In the genomic region with DNA sequence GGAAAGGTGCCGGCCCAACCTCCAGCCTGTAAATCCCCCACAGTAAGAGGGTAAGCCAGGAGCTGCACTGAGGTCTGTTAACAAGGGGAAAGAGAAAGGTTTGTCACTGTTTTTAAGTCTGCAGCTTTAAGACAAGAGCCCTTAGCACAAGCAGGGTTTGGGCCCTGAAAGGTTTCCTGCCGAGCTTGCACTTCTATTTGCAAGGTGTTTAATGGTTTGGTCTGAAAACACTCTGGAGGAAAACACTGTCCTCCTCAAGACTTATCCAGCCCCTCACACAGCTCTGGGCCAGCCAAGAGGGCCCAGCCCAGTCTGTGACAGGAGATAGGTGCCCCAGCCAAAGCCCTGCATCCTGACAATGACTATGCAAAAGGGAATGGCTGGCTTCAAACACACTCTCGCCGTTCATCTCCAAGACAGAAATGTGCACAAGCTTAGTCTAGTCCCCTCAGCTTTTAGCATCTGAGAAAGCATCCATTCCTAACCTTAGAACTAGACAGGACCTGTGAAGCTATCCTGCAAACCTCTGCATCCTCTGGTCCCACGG, we compare ENCODE assay signal across 1 cellular context.
TF ChIP-seq lines count a peak whose summit lies in the region.

No MANE protein-coding gene starts in this region.

TF ChIP-seq in K562, 482 proteins besides CTCF, POLR2A, EP300 and RAD21 (continues in another document):
- TF ChIP-seq ZNF589 (CRISPR knock-in tag; IDR thresholded peaks at IDR 0.05; ENCODE audit: low read depth) = no peak
- TF ChIP-seq CBX2 (IDR thresholded peaks at IDR 0.05; ENCODE audit: insufficient read depth, low read length, poor library complexity, severe bottlenecking) = no peak
- TF ChIP-seq ZNF274 (IDR thresholded peaks at IDR 0.05; ENCODE audit: borderline replicate concordance, low read depth, low read length) = no peak
- no peak for TF ChIP-seq EP400 (IDR thresholded peaks at IDR 0.05)
- TF ChIP-seq, protein P1, sequence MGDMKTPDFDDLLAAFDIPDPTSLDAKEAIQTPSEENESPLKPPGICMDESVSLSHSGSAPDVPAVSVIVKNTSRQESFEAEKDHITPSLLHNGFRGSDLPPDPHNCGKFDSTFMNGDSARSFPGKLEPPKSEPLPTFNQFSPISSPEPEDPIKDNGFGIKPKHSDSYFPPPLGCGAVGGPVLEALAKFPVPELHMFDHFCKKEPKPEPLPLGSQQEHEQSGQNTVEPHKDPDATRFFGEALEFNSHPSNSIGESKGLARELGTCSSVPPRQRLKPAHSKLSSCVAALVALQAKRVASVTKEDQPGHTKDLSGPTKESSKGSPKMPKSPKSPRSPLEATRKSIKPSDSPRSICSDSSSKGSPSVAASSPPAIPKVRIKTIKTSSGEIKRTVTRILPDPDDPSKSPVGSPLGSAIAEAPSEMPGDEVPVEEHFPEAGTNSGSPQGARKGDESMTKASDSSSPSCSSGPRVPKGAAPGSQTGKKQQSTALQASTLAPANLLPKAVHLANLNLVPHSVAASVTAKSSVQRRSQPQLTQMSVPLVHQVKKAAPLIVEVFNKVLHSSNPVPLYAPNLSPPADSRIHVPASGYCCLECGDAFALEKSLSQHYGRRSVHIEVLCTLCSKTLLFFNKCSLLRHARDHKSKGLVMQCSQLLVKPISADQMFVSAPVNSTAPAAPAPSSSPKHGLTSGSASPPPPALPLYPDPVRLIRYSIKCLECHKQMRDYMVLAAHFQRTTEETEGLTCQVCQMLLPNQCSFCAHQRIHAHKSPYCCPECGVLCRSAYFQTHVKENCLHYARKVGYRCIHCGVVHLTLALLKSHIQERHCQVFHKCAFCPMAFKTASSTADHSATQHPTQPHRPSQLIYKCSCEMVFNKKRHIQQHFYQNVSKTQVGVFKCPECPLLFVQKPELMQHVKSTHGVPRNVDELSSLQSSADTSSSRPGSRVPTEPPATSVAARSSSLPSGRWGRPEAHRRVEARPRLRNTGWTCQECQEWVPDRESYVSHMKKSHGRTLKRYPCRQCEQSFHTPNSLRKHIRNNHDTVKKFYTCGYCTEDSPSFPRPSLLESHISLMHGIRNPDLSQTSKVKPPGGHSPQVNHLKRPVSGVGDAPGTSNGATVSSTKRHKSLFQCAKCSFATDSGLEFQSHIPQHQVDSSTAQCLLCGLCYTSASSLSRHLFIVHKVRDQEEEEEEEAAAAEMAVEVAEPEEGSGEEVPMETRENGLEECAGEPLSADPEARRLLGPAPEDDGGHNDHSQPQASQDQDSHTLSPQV (IDR thresholded peaks at IDR 0.05) = peak; percentile 77
- no peak for TF ChIP-seq ZNF12 (CRISPR knock-in tag; IDR thresholded peaks at IDR 0.05)
- peak; percentile 90 for TF ChIP-seq CBFA2T3 (IDR thresholded peaks at IDR 0.05)
- TF ChIP-seq BRF1 (IDR thresholded peaks at IDR 0.05; ENCODE audit: borderline replicate concordance, extremely low read depth, insufficient read length) = no peak
- TF ChIP-seq, protein P2, sequence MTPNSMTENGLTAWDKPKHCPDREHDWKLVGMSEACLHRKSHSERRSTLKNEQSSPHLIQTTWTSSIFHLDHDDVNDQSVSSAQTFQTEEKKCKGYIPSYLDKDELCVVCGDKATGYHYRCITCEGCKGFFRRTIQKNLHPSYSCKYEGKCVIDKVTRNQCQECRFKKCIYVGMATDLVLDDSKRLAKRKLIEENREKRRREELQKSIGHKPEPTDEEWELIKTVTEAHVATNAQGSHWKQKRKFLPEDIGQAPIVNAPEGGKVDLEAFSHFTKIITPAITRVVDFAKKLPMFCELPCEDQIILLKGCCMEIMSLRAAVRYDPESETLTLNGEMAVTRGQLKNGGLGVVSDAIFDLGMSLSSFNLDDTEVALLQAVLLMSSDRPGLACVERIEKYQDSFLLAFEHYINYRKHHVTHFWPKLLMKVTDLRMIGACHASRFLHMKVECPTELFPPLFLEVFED (CRISPR knock-in tag; conservative IDR thresholded peaks at IDR 0.05) = no peak
- no peak for TF ChIP-seq RNF2 (IDR thresholded peaks at IDR 0.05)
- no peak for TF ChIP-seq RB1 (IDR thresholded peaks at IDR 0.05; ENCODE audit: low read depth)
- TF ChIP-seq MXI1 (IDR thresholded peaks at IDR 0.05; ENCODE audit: low read depth, low read length) = no peak
- TF ChIP-seq MYBL2 (IDR thresholded peaks at IDR 0.05; ENCODE audit: low read depth) = no peak
- TF ChIP-seq MYBL2 (CRISPR knock-in tag; IDR thresholded peaks at IDR 0.05; ENCODE audit: borderline replicate concordance) = no peak
- TF ChIP-seq FOXK1 (CRISPR knock-in tag; IDR thresholded peaks at IDR 0.05; ENCODE audit: borderline replicate concordance) = no peak
- TF ChIP-seq NFIX (CRISPR knock-in tag; IDR thresholded peaks at IDR 0.05; ENCODE audit: low read depth) = no peak
- TF ChIP-seq, protein P3, sequence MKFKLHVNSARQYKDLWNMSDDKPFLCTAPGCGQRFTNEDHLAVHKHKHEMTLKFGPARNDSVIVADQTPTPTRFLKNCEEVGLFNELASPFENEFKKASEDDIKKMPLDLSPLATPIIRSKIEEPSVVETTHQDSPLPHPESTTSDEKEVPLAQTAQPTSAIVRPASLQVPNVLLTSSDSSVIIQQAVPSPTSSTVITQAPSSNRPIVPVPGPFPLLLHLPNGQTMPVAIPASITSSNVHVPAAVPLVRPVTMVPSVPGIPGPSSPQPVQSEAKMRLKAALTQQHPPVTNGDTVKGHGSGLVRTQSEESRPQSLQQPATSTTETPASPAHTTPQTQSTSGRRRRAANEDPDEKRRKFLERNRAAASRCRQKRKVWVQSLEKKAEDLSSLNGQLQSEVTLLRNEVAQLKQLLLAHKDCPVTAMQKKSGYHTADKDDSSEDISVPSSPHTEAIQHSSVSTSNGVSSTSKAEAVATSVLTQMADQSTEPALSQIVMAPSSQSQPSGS (CRISPR knock-in tag; IDR thresholded peaks at IDR 0.05) = no peak
- no peak for TF ChIP-seq SMARCB1 (IDR thresholded peaks at IDR 0.05; ENCODE audit: insufficient read length, low read depth)
- no peak for TF ChIP-seq ZBTB8A (IDR thresholded peaks at IDR 0.05; ENCODE audit: partially characterized antibody)
- no peak for TF ChIP-seq ZNF23 (CRISPR knock-in tag; IDR thresholded peaks at IDR 0.05)
- no peak for TF ChIP-seq ZKSCAN3 (CRISPR knock-in tag; IDR thresholded peaks at IDR 0.05)
- peak; percentile 26; the same call in 1 of the 2 replicates for TF ChIP-seq SOX6 (IDR thresholded peaks at IDR 0.05)
- no peak for TF ChIP-seq ZNF766 (CRISPR knock-in tag; conservative IDR thresholded peaks at IDR 0.05)
- TF ChIP-seq, protein P4, sequence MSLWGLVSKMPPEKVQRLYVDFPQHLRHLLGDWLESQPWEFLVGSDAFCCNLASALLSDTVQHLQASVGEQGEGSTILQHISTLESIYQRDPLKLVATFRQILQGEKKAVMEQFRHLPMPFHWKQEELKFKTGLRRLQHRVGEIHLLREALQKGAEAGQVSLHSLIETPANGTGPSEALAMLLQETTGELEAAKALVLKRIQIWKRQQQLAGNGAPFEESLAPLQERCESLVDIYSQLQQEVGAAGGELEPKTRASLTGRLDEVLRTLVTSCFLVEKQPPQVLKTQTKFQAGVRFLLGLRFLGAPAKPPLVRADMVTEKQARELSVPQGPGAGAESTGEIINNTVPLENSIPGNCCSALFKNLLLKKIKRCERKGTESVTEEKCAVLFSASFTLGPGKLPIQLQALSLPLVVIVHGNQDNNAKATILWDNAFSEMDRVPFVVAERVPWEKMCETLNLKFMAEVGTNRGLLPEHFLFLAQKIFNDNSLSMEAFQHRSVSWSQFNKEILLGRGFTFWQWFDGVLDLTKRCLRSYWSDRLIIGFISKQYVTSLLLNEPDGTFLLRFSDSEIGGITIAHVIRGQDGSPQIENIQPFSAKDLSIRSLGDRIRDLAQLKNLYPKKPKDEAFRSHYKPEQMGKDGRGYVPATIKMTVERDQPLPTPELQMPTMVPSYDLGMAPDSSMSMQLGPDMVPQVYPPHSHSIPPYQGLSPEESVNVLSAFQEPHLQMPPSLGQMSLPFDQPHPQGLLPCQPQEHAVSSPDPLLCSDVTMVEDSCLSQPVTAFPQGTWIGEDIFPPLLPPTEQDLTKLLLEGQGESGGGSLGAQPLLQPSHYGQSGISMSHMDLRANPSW (CRISPR knock-in tag; IDR thresholded peaks at IDR 0.05) = no peak
- TF ChIP-seq TEAD4 (IDR thresholded peaks at IDR 0.05; ENCODE audit: low read length) = peak; percentile 60; the same call in 1 of the 2 replicates
- no peak for TF ChIP-seq TEAD4 (CRISPR knock-in tag; IDR thresholded peaks at IDR 0.05; ENCODE audit: borderline replicate concordance)
- TF ChIP-seq, protein P5, sequence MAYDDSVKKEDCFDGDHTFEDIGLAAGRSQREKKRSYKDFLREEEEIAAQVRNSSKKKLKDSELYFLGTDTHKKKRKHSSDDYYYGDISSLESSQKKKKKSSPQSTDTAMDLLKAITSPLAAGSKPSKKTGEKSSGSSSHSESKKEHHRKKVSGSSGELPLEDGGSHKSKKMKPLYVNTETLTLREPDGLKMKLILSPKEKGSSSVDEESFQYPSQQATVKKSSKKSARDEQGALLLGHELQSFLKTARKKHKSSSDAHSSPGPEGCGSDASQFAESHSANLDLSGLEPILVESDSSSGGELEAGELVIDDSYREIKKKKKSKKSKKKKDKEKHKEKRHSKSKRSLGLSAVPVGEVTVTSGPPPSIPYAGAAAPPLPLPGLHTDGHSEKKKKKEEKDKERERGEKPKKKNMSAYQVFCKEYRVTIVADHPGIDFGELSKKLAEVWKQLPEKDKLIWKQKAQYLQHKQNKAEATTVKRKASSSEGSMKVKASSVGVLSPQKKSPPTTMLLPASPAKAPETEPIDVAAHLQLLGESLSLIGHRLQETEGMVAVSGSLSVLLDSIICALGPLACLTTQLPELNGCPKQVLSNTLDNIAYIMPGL (CRISPR knock-in tag; IDR thresholded peaks at IDR 0.05) = no peak
- peak; percentile 78 for TF ChIP-seq MAFK (IDR thresholded peaks at IDR 0.05; ENCODE audit: low read length)
- TF ChIP-seq ZC3H8 (IDR thresholded peaks at IDR 0.05) = no peak
- TF ChIP-seq HDGF (IDR thresholded peaks at IDR 0.05) = no peak
- 0 out of 4 replicates have a peak, but pooled peaks of 1 of the 2 experiments have one; percentile 21 for TF ChIP-seq RCOR1 (IDR thresholded peaks at IDR 0.05; ENCODE audit: borderline replicate concordance in 1 of 2, low read depth in 2 of 2, low read length in 2 of 2)
- TF ChIP-seq, protein P6, sequence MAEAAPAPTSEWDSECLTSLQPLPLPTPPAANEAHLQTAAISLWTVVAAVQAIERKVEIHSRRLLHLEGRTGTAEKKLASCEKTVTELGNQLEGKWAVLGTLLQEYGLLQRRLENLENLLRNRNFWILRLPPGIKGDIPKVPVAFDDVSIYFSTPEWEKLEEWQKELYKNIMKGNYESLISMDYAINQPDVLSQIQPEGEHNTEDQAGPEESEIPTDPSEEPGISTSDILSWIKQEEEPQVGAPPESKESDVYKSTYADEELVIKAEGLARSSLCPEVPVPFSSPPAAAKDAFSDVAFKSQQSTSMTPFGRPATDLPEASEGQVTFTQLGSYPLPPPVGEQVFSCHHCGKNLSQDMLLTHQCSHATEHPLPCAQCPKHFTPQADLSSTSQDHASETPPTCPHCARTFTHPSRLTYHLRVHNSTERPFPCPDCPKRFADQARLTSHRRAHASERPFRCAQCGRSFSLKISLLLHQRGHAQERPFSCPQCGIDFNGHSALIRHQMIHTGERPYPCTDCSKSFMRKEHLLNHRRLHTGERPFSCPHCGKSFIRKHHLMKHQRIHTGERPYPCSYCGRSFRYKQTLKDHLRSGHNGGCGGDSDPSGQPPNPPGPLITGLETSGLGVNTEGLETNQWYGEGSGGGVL (CRISPR knock-in tag; IDR thresholded peaks at IDR 0.05) = no peak
- TF ChIP-seq DMBX1 (CRISPR knock-in tag; IDR thresholded peaks at IDR 0.05; ENCODE audit: borderline replicate concordance) = 0 out of 2 replicates have a peak, but pooled peaks have one; percentile 37
- 0 out of 2 replicates have a peak, but pooled peaks have one; percentile 13 for TF ChIP-seq KLF1 (tag; IDR thresholded peaks at IDR 0.05)
- TF ChIP-seq DACH1 (IDR thresholded peaks at IDR 0.05; ENCODE audit: partially characterized antibody) = no peak
- no peak for TF ChIP-seq SP2 (IDR thresholded peaks at IDR 0.05; ENCODE audit: extremely low read depth, low read depth, low read length, poor library complexity, severe bottlenecking)
- no peak for TF ChIP-seq ZBED1 (IDR thresholded peaks at IDR 0.05)
- no peak for TF ChIP-seq SPI1 (IDR thresholded peaks at IDR 0.05; ENCODE audit: borderline replicate concordance, low read depth, low read length)
- TF ChIP-seq, protein P7, sequence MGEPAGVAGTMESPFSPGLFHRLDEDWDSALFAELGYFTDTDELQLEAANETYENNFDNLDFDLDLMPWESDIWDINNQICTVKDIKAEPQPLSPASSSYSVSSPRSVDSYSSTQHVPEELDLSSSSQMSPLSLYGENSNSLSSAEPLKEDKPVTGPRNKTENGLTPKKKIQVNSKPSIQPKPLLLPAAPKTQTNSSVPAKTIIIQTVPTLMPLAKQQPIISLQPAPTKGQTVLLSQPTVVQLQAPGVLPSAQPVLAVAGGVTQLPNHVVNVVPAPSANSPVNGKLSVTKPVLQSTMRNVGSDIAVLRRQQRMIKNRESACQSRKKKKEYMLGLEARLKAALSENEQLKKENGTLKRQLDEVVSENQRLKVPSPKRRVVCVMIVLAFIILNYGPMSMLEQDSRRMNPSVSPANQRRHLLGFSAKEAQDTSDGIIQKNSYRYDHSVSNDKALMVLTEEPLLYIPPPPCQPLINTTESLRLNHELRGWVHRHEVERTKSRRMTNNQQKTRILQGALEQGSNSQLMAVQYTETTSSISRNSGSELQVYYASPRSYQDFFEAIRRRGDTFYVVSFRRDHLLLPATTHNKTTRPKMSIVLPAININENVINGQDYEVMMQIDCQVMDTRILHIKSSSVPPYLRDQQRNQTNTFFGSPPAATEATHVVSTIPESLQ (CRISPR knock-in tag; IDR thresholded peaks at IDR 0.05) = no peak
- TF ChIP-seq, protein P8, sequence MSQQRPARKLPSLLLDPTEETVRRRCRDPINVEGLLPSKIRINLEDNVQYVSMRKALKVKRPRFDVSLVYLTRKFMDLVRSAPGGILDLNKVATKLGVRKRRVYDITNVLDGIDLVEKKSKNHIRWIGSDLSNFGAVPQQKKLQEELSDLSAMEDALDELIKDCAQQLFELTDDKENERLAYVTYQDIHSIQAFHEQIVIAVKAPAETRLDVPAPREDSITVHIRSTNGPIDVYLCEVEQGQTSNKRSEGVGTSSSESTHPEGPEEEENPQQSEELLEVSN (IDR thresholded peaks at IDR 0.05; ENCODE audit: borderline replicate concordance in 1 of 2, extremely low read depth in 1 of 2, insufficient read depth in 1 of 2, insufficient read length in 1 of 2, low read depth in 1 of 2, low read length in 1 of 2, poor library complexity in 1 of 2, severe bottlenecking in 1 of 2) = no peak
- TF ChIP-seq CTBP1 (IDR thresholded peaks at IDR 0.05; ENCODE audit: borderline replicate concordance) = no peak
- peak; percentile 44; the same call in 1 of the 2 replicates for TF ChIP-seq MTA2 (IDR thresholded peaks at IDR 0.05; ENCODE audit: low read depth)
- TF ChIP-seq TAF15 (IDR thresholded peaks at IDR 0.05; ENCODE audit: low read depth, low read length) = no peak
- peak; percentile 86 for TF ChIP-seq NCOR1 (IDR thresholded peaks at IDR 0.05)
